ENCODE assay signal across 15 cellular contexts in the genomic region with DNA sequence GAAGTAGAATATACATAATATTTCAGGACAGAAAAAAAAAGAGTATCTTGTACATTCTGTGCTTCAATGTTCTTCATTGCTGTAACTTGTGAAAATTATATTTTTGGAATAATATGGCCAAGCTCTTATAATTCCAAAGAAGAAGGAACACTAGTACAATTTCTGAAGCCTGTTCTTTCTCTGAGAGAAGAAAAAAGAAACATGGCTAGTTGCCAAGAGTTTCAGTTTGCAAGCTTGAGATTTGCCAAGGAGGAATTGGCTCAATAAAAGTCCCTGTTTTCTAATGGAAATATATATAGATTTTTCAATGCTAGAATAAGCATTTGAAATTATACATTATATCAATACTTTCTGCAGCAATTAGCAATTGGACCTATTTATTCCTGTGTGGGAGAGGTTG.
DNase-seq lines count a peak whose midpoint lies in the region; ATAC-seq and TF ChIP-seq lines count a peak whose summit lies in the region.
"Had no signal": no experiment of that assay in that cellular context is flagged by ENCODE, and none has a peak within 500 bp of the region (broad histone marks: within the 10 kb centered on the region; RNA-seq: fewer than 3 reads in every experiment).

No MANE protein-coding gene starts in this region.

- H3K27ac ChIP-seq in MM.1S (ENCODE audit: low read length) (peak overlapping the region; percentile 75), esophagus squamous epithelium (no peak overlapping the region), transverse colon (no peak overlapping the region)
- H3K27ac ChIP-seq: SJCRH30, testis had no signal

- TF ChIP-seq POLR2A in esophagus squamous epithelium (IDR thresholded peaks at IDR 0.05) (no peak), transverse colon (IDR thresholded peaks at IDR 0.05) (no peak)

- H2AFZ ChIP-seq in MM.1S (ENCODE audit: low read length): no peak overlapping the region

- H3K4me2 ChIP-seq in MM.1S (ENCODE audit: low read depth, low read length): peak overlapping the region; percentile 58; the same call in 1 of the 2 replicates

- DNase-seq in DMS79 (lab: John Stamatoyannopoulos, UW) (peak; percentile 44), MM.1S (peak; percentile 14), cerebellum (ENCODE audit: low spot score) (peak; percentile 17), middle frontal gyrus (ENCODE audit: extremely low spot score, low spot score) (peak; percentile 58), esophagus squamous epithelium (lab: John Stamatoyannopoulos, UW) (no peak), transverse colon (no peak)
- DNase-seq: activated CD4-positive, CD25-positive, alpha-beta regulatory T cell treated with anti-CD3 and anti-CD28 coated beads, Interleukin-2, amount 50 U/mL, for 72 hours; activated gamma-delta T cell; left colon; NCI-H1048; SJCRH30; stimulated activated CD4-positive, alpha-beta T cell treated with anti-CD3 and anti-CD28 coated beads, Interleukin-4, amount 100 ng/mL, for 24 hours; stimulated activated CD8-positive, alpha-beta memory T cell treated with anti-CD3 and anti-CD28 coated beads, Interleukin-4, amount 100 ng/mL, for 48 hours; testis had no signal

- TF ChIP-seq CTCF in MM.1S (IDR thresholded peaks at IDR 0.05; ENCODE audit: low read length): no peak
- no peak for TF ChIP-seq CTCF in esophagus squamous epithelium (IDR thresholded peaks at IDR 0.05)
- no peak for TF ChIP-seq CTCF in transverse colon (IDR thresholded peaks at IDR 0.05)

- H3K4me1 ChIP-seq in MM.1S (ENCODE audit: low read length) (peaks cover 25% of the 10 kb centered on the region), esophagus squamous epithelium (no peaks in the 10 kb centered on the region), transverse colon (peaks cover 0 to 7% (median 0%) of the 10 kb centered on the region in 4 donors)
- H3K4me1 ChIP-seq: SJCRH30, testis had no signal

- no peaks in the 10 kb centered on the region for H3K9me2 ChIP-seq in MM.1S (replicated peaks; ENCODE audit: insufficient read depth, low read length)

- H3K36me3 ChIP-seq in MM.1S (replicated peaks; ENCODE audit: insufficient read depth, low read length) (no peaks in the 10 kb centered on the region), esophagus squamous epithelium (no peaks in the 10 kb centered on the region), transverse colon (no peaks in the 10 kb centered on the region)
- H3K36me3 ChIP-seq: SJCRH30 had no signal

- ATAC-seq in GM19035 (IDR thresholded peaks at IDR 0.05; ENCODE audit: unreplicated experiment): no peak
- ATAC-seq: left colon had no signal

- no peaks in the 10 kb centered on the region for H3K9me3 ChIP-seq in MM.1S (replicated peaks; ENCODE audit: insufficient read depth, low read length)
- H3K9me3 ChIP-seq in esophagus squamous epithelium: no peaks in the 10 kb centered on the region
- H3K9me3 ChIP-seq in transverse colon: no peaks in the 10 kb centered on the region
- H3K9me3 ChIP-seq: SJCRH30, testis had no signal

- H3K27me3 ChIP-seq in MM.1S (replicated peaks; ENCODE audit: insufficient read depth, low read length) (no peaks in the 10 kb centered on the region), esophagus squamous epithelium (no peaks in the 10 kb centered on the region), transverse colon (no peaks in the 10 kb centered on the region)
- H3K27me3 ChIP-seq: SJCRH30, testis had no signal

- H3F3A ChIP-seq in MM.1S (ENCODE audit: insufficient read depth, low read length): peaks cover 15% of the 10 kb centered on the region

- intact Hi-C loops in esophagus squamous epithelium (cut with DNase I) (no loop called here), transverse colon (cut with DNase I; ENCODE audit: low total_unique reads) (no loop called here)

- H3K9ac ChIP-seq in MM.1S (ENCODE audit: low read length): no peak overlapping the region; the same call in 1 of the 2 replicates

- H3K4me3 ChIP-seq in MM.1S (ENCODE audit: low read length) (no peak overlapping the region), esophagus squamous epithelium (no peak overlapping the region), transverse colon (no peak overlapping the region)
- H3K4me3 ChIP-seq: SJCRH30, testis had no signal

- H3K79me2 ChIP-seq in MM.1S (ENCODE audit: low read length): no peaks in the 10 kb centered on the region

- in situ Hi-C loops in transverse colon (cut with MboI; ENCODE audit: low pct_ligation_motif_present in 1 of 4, low pct_unique_long_range_greater_than_20kb in 1 of 4, low sequenced_read_pairs in 3 of 4): no loop called here

- no peaks in the 10 kb centered on the region for H4K20me1 ChIP-seq in MM.1S (ENCODE audit: insufficient read depth, low read length)

- no peak for TF ChIP-seq EP300 in transverse colon (IDR thresholded peaks at IDR 0.05; ENCODE audit: low read depth)

Comparison
In these comparisons a context has a peak if more than half of its experiments do, and no peak if none do; other contexts are left out.
1. DNase-seq: peak in DMS79 (single experiment), MM.1S (single experiment), cerebellum (single experiment) and middle frontal gyrus (single experiment); none in esophagus squamous epithelium (single experiment) and transverse colon (single experiment).